ENCODE assay signal across 17 cellular contexts in the genomic region with DNA sequence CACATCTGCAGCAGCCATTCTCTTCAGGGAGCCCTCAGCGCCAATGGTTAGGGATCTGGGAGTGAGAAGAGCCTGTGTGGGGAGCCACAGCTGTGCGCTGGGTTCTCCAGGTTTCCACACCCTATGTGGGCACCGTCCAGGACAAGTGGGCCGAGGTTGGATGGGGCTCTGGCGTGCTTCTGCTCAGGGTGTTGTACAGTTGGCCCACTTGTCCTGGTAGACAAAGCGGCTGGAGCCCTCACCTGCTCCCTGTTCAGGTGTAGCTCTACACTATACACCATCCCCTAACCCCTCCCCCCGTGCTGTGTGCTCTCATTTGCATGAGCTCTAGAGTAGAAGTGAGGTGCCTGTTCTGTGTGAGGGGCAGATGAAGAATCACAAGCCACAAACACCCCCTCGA. TPM values are rescaled to one million over a fixed set of nuclear protein-coding genes. Genes with fewer than 3 reads are reported as not detected.
A peak's percentile ranks its signal among the peaks of the same experiment; 100 is the strongest.
DNase-seq lines count a peak whose midpoint lies in the region; ATAC-seq and TF ChIP-seq lines count a peak whose summit lies in the region.
"Had no signal": no experiment of that assay in that cellular context is flagged by ENCODE, and none has a peak within 500 bp of the region (broad histone marks: within the 10 kb centered on the region; RNA-seq: fewer than 3 reads in every experiment).

No MANE protein-coding gene starts in this region.

- peaks cover 15% of the 10 kb centered on the region for H3K4me1 Mint-ChIP-seq in activated CD8-positive, alpha-beta memory T cell treated with anti-CD3 and anti-CD28 coated beads, Interleukin-2, amount 10 ng/mL, durations not matched to agents 7 days and 5 days
- H3K4me1 Mint-ChIP-seq in CD4-positive, alpha-beta T cell (ENCODE audit: low read depth): peaks cover 42% of the 10 kb centered on the region
- peaks cover 32% of the 10 kb centered on the region for H3K4me1 Mint-ChIP-seq in stimulated activated effector memory CD8-positive, alpha-beta T cell treated with anti-CD3 and anti-CD28 coated beads, Interleukin-12 subunit alpha, Interleukin-12 subunit beta, amount 100 ng/mL, for 72 hours

- H3K27me3 ChIP-seq in CD4-positive, alpha-beta T cell (ENCODE audit: control insufficient read depth, insufficient read depth, low read length): no peaks in the 10 kb centered on the region
- H3K27me3 ChIP-seq: BLaER1 had no signal

- H3K36me3 Mint-ChIP-seq in activated CD8-positive, alpha-beta memory T cell treated with anti-CD3 and anti-CD28 coated beads, Interleukin-2, amount 10 ng/mL, durations not matched to agents 7 days and 5 days: peaks cover 17% of the 10 kb centered on the region
- peaks cover 68% of the 10 kb centered on the region for H3K36me3 Mint-ChIP-seq in CD4-positive, alpha-beta T cell (ENCODE audit: low read depth)
- H3K36me3 Mint-ChIP-seq in stimulated activated effector memory CD8-positive, alpha-beta T cell treated with anti-CD3 and anti-CD28 coated beads, Interleukin-12 subunit alpha, Interleukin-12 subunit beta, amount 100 ng/mL, for 72 hours: peaks cover 70% of the 10 kb centered on the region

- no peaks in the 10 kb centered on the region for H3K27me3 Mint-ChIP-seq in activated CD8-positive, alpha-beta memory T cell treated with anti-CD3 and anti-CD28 coated beads, Interleukin-2, amount 10 ng/mL, durations not matched to agents 7 days and 5 days
- no peaks in the 10 kb centered on the region for H3K27me3 Mint-ChIP-seq in CD4-positive, alpha-beta T cell
- H3K27me3 Mint-ChIP-seq: CD4-positive, alpha-beta memory T cell had no signal

- H3K9me3 Mint-ChIP-seq in activated CD8-positive, alpha-beta memory T cell treated with anti-CD3 and anti-CD28 coated beads, Interleukin-2, amount 10 ng/mL, durations not matched to agents 7 days and 5 days (ENCODE audit: low read depth): no peaks in the 10 kb centered on the region
- no peaks in the 10 kb centered on the region for H3K9me3 Mint-ChIP-seq in CD4-positive, alpha-beta T cell
- H3K9me3 Mint-ChIP-seq in stimulated activated effector memory CD8-positive, alpha-beta T cell treated with anti-CD3 and anti-CD28 coated beads, Interleukin-12 subunit alpha, Interleukin-12 subunit beta, amount 100 ng/mL, for 72 hours: no peaks in the 10 kb centered on the region

- POLR2A ChIA-PET in CD4-positive, alpha-beta T cell (lab: Charles Lee): no interaction called here

- TF ChIP-seq CTCF in CD4-positive, alpha-beta T cell (IDR thresholded peaks at IDR 0.05): no peak

- H3K27ac ChIP-seq in CD4-positive, alpha-beta T cell (ENCODE audit: low read depth, low read length): no peak overlapping the region
- H3K27ac ChIP-seq: 22Rv1 had no signal

- intact Hi-C loops in CD4-positive, alpha-beta T cell (cut with DNase I, micrococcal nuclease): no loop called here

- DNase-seq in activated CD8-positive, alpha-beta memory T cell treated with anti-CD3 and anti-CD28 coated beads, Interleukin-2, amount 10 ng/mL, durations not matched to agents 7 days and 5 days: peak; percentile 21
- DNase-seq in activated CD8-positive, alpha-beta memory T cell treated with anti-CD3 and anti-CD28 coated beads, Interleukin-2, amount 50 U/mL, for 48 hours: no peak
- DNase-seq in CD4-positive, alpha-beta T cell: no peak
- DNase-seq in islet precursor cell (peak; percentile 39), Kasumi-1 (lab: John Stamatoyannopoulos, UW) (no peak), GDM1 (lab: John Stamatoyannopoulos, UW) (no peak)
- no peak for DNase-seq in stimulated activated effector memory CD8-positive, alpha-beta T cell treated with anti-CD3 and anti-CD28 coated beads, Interleukin-12 subunit alpha, Interleukin-12 subunit beta, amount 100 ng/mL, for 72 hours (ENCODE audit: low spot score in 2 of 2)
- DNase-seq: AML-193; CD4-positive, alpha-beta memory T cell; DMS79 had no signal

- H3K9me3 ChIP-seq in CD4-positive, alpha-beta T cell (ENCODE audit: control insufficient read depth, low read length): no peaks in the 10 kb centered on the region
- H3K9me3 ChIP-seq: BLaER1, HAP-1 had no signal

- no peak overlapping the region for H3K27ac Mint-ChIP-seq in activated CD8-positive, alpha-beta memory T cell treated with anti-CD3 and anti-CD28 coated beads, Interleukin-2, amount 10 ng/mL, durations not matched to agents 7 days and 5 days
- peak overlapping the region; percentile 36 for H3K27ac Mint-ChIP-seq in CD4-positive, alpha-beta T cell
- H3K27ac Mint-ChIP-seq in stimulated activated effector memory CD8-positive, alpha-beta T cell treated with anti-CD3 and anti-CD28 coated beads, Interleukin-12 subunit alpha, Interleukin-12 subunit beta, amount 100 ng/mL, for 72 hours: peak overlapping the region; percentile 27

- no peak overlapping the region for H3K4me3 Mint-ChIP-seq in activated CD8-positive, alpha-beta memory T cell treated with anti-CD3 and anti-CD28 coated beads, Interleukin-2, amount 10 ng/mL, durations not matched to agents 7 days and 5 days
- no peak overlapping the region for H3K4me3 Mint-ChIP-seq in CD4-positive, alpha-beta T cell
- H3K4me3 Mint-ChIP-seq in stimulated activated effector memory CD8-positive, alpha-beta T cell treated with anti-CD3 and anti-CD28 coated beads, Interleukin-12 subunit alpha, Interleukin-12 subunit beta, amount 100 ng/mL, for 72 hours: no peak overlapping the region

- ATAC-seq in activated CD8-positive, alpha-beta memory T cell treated with anti-CD3 and anti-CD28 coated beads, Interleukin-2, amount 10 ng/mL, durations not matched to agents 7 days and 5 days: no peak
- ATAC-seq in CD4-positive, alpha-beta T cell (ENCODE audit: poor library complexity): no peak
- no peak for ATAC-seq in stimulated activated effector memory CD8-positive, alpha-beta T cell treated with anti-CD3 and anti-CD28 coated beads, Interleukin-12 subunit alpha, Interleukin-12 subunit beta, amount 100 ng/mL, for 72 hours
- no peak for ATAC-seq in GM19463 (IDR thresholded peaks at IDR 0.05; ENCODE audit: unreplicated experiment)
- ATAC-seq: HepG2 had no signal

- CTCF ChIA-PET in activated CD8-positive, alpha-beta memory T cell treated with anti-CD3 and anti-CD28 coated beads, Interleukin-2, amount 10 ng/mL, durations not matched to agents 7 days and 5 days (lab: Charles Lee): no interaction called here
- CTCF ChIA-PET in CD4-positive, alpha-beta T cell (lab: Charles Lee): no interaction called here

RNA-seq across cellular contexts. Expression of gene SH3BP5L, which starts 12.2 kb away (rescaled TPM):
- 10 to 100 TPM; 27.4 to 27.9 TPM for total RNA-seq in activated CD8-positive, alpha-beta memory T cell treated with anti-CD3 and anti-CD28 coated beads, Interleukin-2, amount 10 ng/mL, durations not matched to agents 7 days and 5 days
- 10 to 100 TPM; 21.7 to 25.2 TPM for total RNA-seq in CD4-positive, alpha-beta T cell

RNA-seq across cellular contexts. Expression of gene ZNF672, which starts 24.5 kb away (rescaled TPM):
- total RNA-seq in activated CD8-positive, alpha-beta memory T cell treated with anti-CD3 and anti-CD28 coated beads, Interleukin-2, amount 10 ng/mL, durations not matched to agents 7 days and 5 days: 10 to 100 TPM; 53.8 to 72.3 TPM
- total RNA-seq in CD4-positive, alpha-beta T cell: 10 to 100 TPM; 35.9 to 38.4 TPM

RNA-seq across cellular contexts. Expression of gene ZNF692, which starts 45.3 kb away (rescaled TPM):
- 10 to 100 TPM; 70.5 to 74.9 TPM for total RNA-seq in activated CD8-positive, alpha-beta memory T cell treated with anti-CD3 and anti-CD28 coated beads, Interleukin-2, amount 10 ng/mL, durations not matched to agents 7 days and 5 days
- 10 to 100 TPM; 23.3 to 27.3 TPM for total RNA-seq in CD4-positive, alpha-beta T cell

RNA-seq across cellular contexts. Expression of gene LYPD8, which starts 58.0 kb away (rescaled TPM):
- total RNA-seq in activated CD8-positive, alpha-beta memory T cell treated with anti-CD3 and anti-CD28 coated beads, Interleukin-2, amount 10 ng/mL, durations not matched to agents 7 days and 5 days: not detected
- not detected for total RNA-seq in CD4-positive, alpha-beta T cell
- total RNA-seq: CD4-positive, alpha-beta memory T cell; G401; H1; HepG2 had no signal

Comparison
In these comparisons a context has a peak if more than half of its experiments do, and no peak if none do; other contexts are left out.
1. DNase-seq: peak in activated CD8-positive, alpha-beta memory T cell treated with anti-CD3 and anti-CD28 coated beads, Interleukin-2, amount 10 ng/mL, durations not matched to agents 7 days and 5 days (single experiment) and islet precursor cell (single experiment); none in activated CD8-positive, alpha-beta memory T cell treated with anti-CD3 and anti-CD28 coated beads, Interleukin-2, amount 50 U/mL, for 48 hours (single experiment), CD4-positive, alpha-beta T cell (0 of 10), stimulated activated effector memory CD8-positive, alpha-beta T cell treated with anti-CD3 and anti-CD28 coated beads, Interleukin-12 subunit alpha, Interleukin-12 subunit beta, amount 100 ng/mL, for 72 hours (0 of 2), Kasumi-1 (0 of 2) and GDM1 (single experiment).